Comparison of ENCODE assay signal across 27 cellular contexts in the genomic region with DNA sequence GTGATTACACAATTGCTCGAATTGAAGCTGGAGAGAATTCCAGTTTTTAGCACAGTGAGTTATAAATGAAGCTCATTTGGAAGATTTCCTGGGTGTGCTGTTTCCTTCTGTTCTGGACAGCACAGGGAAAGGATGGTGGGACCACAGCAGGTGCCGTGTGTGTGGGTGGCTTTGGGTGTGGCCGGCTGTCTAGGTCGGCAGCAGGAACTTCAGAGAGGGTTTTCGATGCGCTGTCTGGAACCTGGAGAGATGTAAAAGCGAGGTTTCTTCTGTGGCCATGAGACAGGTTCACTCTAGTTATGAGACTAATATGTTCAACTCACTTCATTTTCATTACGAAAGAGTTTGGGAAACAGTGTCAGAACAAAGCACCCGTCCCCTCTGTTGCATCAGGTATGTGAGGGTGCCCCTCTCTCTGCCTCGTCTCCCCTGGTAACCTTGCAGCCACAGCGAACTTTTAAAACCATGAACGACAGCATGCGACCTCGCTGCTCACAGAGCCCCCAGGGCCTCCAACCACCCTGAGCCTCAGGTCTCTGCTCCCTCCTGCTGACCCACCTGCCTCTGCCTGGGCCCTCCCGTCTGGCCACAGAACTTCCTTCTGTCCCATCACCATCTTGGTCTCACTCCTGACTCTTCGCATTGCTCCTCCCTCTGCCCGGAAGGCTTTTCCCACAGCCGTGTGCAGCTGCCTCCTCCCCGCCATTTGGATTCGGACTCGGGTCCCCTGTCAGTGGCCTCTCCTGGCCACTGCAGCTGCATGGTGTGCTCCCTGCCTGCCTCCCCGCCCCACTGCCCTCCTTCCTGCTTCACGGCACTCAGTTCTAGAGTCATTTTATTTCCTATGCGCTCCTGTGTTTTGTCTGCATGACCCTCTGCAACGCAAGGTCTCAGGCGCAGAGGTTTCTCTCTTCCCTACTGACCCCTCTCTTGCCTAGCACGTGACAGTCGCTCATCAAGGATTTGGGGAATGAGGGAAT.
A peak's percentile ranks its signal among the peaks of the same experiment; 100 is the strongest.
DNase-seq lines count a peak whose midpoint lies in the region; ATAC-seq, FAIRE-seq and TF ChIP-seq lines count a peak whose summit lies in the region.
"Had no signal": no experiment of that assay in that cellular context is flagged by ENCODE, and none has a peak within 500 bp of the region (broad histone marks: within the 10 kb centered on the region; RNA-seq: fewer than 3 reads in every experiment).

No MANE protein-coding gene starts in this region.

- H3K4me1 ChIP-seq in HepG2 (ENCODE audit: insufficient read depth, low read length) = peaks cover 11% of the 10 kb centered on the region
- H3K4me1 ChIP-seq in upper lobe of right lung = no peaks in the 10 kb centered on the region

- TF ChIP-seq EP300 in HepG2 (IDR thresholded peaks at IDR 0.05; ENCODE audit: low read depth in 2 of 2, low read length in 2 of 2) (no peak), HepG2 (CRISPR knock-in tag; IDR thresholded peaks at IDR 0.05; ENCODE audit: borderline replicate concordance) (no peak)

- H3K4me3 ChIP-seq in HepG2 (replicated peaks in 1 of 3; ENCODE audit: insufficient read depth in 1 of 3, low read depth in 2 of 3, low read length in 3 of 3) (no peak overlapping the region), upper lobe of right lung (no peak overlapping the region)
- H3K4me3 ChIP-seq: ovary, SK-N-MC had no signal

- BruUV-seq in HepG2 (replicated peaks; lab: Mats Ljungman, UMichigan) = no TSS peak

- DNase-seq in stimulated activated CD4-positive, alpha-beta T cell treated with anti-CD3 and anti-CD28 coated beads, Interleukin-15, amount 100 ng/mL, for 24 hours = peak; percentile 33
- DNase-seq in stimulated activated CD4-positive, alpha-beta T cell treated with anti-CD3 and anti-CD28 coated beads, Interleukin-4, amount 100 ng/mL, for 1 hour = no peak
- DNase-seq in activated T-helper 1 cell treated with anti-CD3 and anti-CD28 coated beads, Interleukin-12 subunit alpha, Interleukin-12 subunit beta, Interleukin-2, Interleukin-4 antibody, amounts not matched to agents 30 ng/mL and 10 ng/mL and 1 ng/mL, durations not matched to agents 14 hours and 24 hours and 36 hours (ENCODE audit: low spot score) = no peak
- DNase-seq in HepG2 (ENCODE audit: low spot score) = no peak
- DNase-seq in upper lobe of right lung = peak; percentile 38
- DNase-seq in NOMO-1 (lab: John Stamatoyannopoulos, UW; ENCODE audit: unreplicated experiment in 2 of 2) = no peak
- no peak for DNase-seq in activated CD4-positive, alpha-beta memory T cell treated with anti-CD3 and anti-CD28 coated beads, Interleukin-2, amount 10 ng/mL, durations not matched to agents 7 days and 5 days
- DNase-seq: ACHN; activated CD4-positive, alpha-beta T cell treated with anti-CD3 and anti-CD28 coated beads for 1 hour; activated effector memory CD4-positive, alpha-beta T cell treated with anti-CD3 and anti-CD28 coated beads, Interleukin-2, amount 50 U/mL, for 16 hours; effector CD8-positive, alpha-beta T cell; erythroblast; foreskin fibroblast; left ventricle myocardium superior; natural killer cell; NCI-H1105; NCI-H2029; NCI-H226; NCI-H82; ovary; T-helper 17 cell had no signal

- H3K27ac Mint-ChIP-seq in activated T-helper 1 cell treated with anti-CD3 and anti-CD28 coated beads, Interleukin-12 subunit alpha, Interleukin-12 subunit beta, Interleukin-2, Interleukin-4 antibody, amounts not matched to agents 30 ng/mL and 10 ng/mL and 1 ng/mL, durations not matched to agents 14 hours and 24 hours and 36 hours = peak overlapping the region; percentile 61
- H3K27ac Mint-ChIP-seq in activated CD4-positive, alpha-beta memory T cell treated with anti-CD3 and anti-CD28 coated beads, Interleukin-2, amount 10 ng/mL, durations not matched to agents 7 days and 5 days = no peak overlapping the region
- H3K27ac Mint-ChIP-seq: mesothelial cell of epicardium, natural killer cell, T-helper 17 cell had no signal

- no peaks in the 10 kb centered on the region for H3K79me2 ChIP-seq in HepG2 (ENCODE audit: insufficient read depth, low read length)

- H3K9me3 ChIP-seq in HepG2 (ENCODE audit: low read length) (no peaks in the 10 kb centered on the region), upper lobe of right lung (no peaks in the 10 kb centered on the region)
- H3K9me3 ChIP-seq: ovary had no signal

- in situ Hi-C loops in HepG2 (cut with HindIII; ENCODE audit: extremely low pct_ligation_motif_present, low pct_unique_long_range_greater_than_20kb) = no loop called here

- no peak for TF ChIP-seq POLR2A in HepG2 (IDR thresholded peaks at IDR 0.05; ENCODE audit: insufficient read depth in 1 of 2, low read depth in 2 of 2, low read length in 2 of 2)

- WGBS in HepG2 (ENCODE audit: low lambda C conversion rate) = 35% methylated on average over 26 of the region's 28 CpGs

- H3K9ac ChIP-seq in HepG2 (ENCODE audit: insufficient read depth, low read depth, low read length) = no peak overlapping the region

- no peak overlapping the region for H2AFZ ChIP-seq in HepG2 (ENCODE audit: low read length)

- H3K9me3 Mint-ChIP-seq in activated T-helper 1 cell treated with anti-CD3 and anti-CD28 coated beads, Interleukin-12 subunit alpha, Interleukin-12 subunit beta, Interleukin-2, Interleukin-4 antibody, amounts not matched to agents 30 ng/mL and 10 ng/mL and 1 ng/mL, durations not matched to agents 14 hours and 24 hours and 36 hours = no peaks in the 10 kb centered on the region
- H3K9me3 Mint-ChIP-seq in activated CD4-positive, alpha-beta memory T cell treated with anti-CD3 and anti-CD28 coated beads, Interleukin-2, amount 10 ng/mL, durations not matched to agents 7 days and 5 days = no peaks in the 10 kb centered on the region
- H3K9me3 Mint-ChIP-seq: mesothelial cell of epicardium, natural killer cell had no signal

- H3K4me1 Mint-ChIP-seq in activated T-helper 1 cell treated with anti-CD3 and anti-CD28 coated beads, Interleukin-12 subunit alpha, Interleukin-12 subunit beta, Interleukin-2, Interleukin-4 antibody, amounts not matched to agents 30 ng/mL and 10 ng/mL and 1 ng/mL, durations not matched to agents 14 hours and 24 hours and 36 hours (ENCODE audit: low read depth) = no peaks in the 10 kb centered on the region
- H3K4me1 Mint-ChIP-seq in activated CD4-positive, alpha-beta memory T cell treated with anti-CD3 and anti-CD28 coated beads, Interleukin-2, amount 10 ng/mL, durations not matched to agents 7 days and 5 days = peaks cover 2% of the 10 kb centered on the region
- H3K4me1 Mint-ChIP-seq: mesothelial cell of epicardium, natural killer cell had no signal

- FAIRE-seq in HepG2 (lab: Jason Lieb, UNC) = no peak
- FAIRE-seq: GM19239 had no signal

- H3K4me2 ChIP-seq in HepG2 (ENCODE audit: low read depth, low read length) = no peak overlapping the region

- peaks cover 2% of the 10 kb centered on the region for H3K27me3 Mint-ChIP-seq in activated T-helper 1 cell treated with anti-CD3 and anti-CD28 coated beads, Interleukin-12 subunit alpha, Interleukin-12 subunit beta, Interleukin-2, Interleukin-4 antibody, amounts not matched to agents 30 ng/mL and 10 ng/mL and 1 ng/mL, durations not matched to agents 14 hours and 24 hours and 36 hours (ENCODE audit: insufficient read depth)
- H3K27me3 Mint-ChIP-seq in activated CD4-positive, alpha-beta memory T cell treated with anti-CD3 and anti-CD28 coated beads, Interleukin-2, amount 10 ng/mL, durations not matched to agents 7 days and 5 days = peaks cover 10% of the 10 kb centered on the region

- H3K36me3 Mint-ChIP-seq in activated T-helper 1 cell treated with anti-CD3 and anti-CD28 coated beads, Interleukin-12 subunit alpha, Interleukin-12 subunit beta, Interleukin-2, Interleukin-4 antibody, amounts not matched to agents 30 ng/mL and 10 ng/mL and 1 ng/mL, durations not matched to agents 14 hours and 24 hours and 36 hours (ENCODE audit: low read depth) = no peaks in the 10 kb centered on the region
- no peaks in the 10 kb centered on the region for H3K36me3 Mint-ChIP-seq in activated CD4-positive, alpha-beta memory T cell treated with anti-CD3 and anti-CD28 coated beads, Interleukin-2, amount 10 ng/mL, durations not matched to agents 7 days and 5 days (ENCODE audit: low read depth)
- H3K36me3 Mint-ChIP-seq: mesothelial cell of epicardium, natural killer cell had no signal

- CTCF ChIA-PET in HepG2 (lab: Yijun Ruan, JAX; ENCODE audit: low intra/inter-chr PET ratio, low total read pairs) = no interaction called here
- CTCF ChIA-PET in activated CD4-positive, alpha-beta memory T cell treated with anti-CD3 and anti-CD28 coated beads, Interleukin-2, amount 10 ng/mL, durations not matched to agents 7 days and 5 days (lab: Charles Lee) = no interaction called here

- H3K4me3 Mint-ChIP-seq in activated T-helper 1 cell treated with anti-CD3 and anti-CD28 coated beads, Interleukin-12 subunit alpha, Interleukin-12 subunit beta, Interleukin-2, Interleukin-4 antibody, amounts not matched to agents 30 ng/mL and 10 ng/mL and 1 ng/mL, durations not matched to agents 14 hours and 24 hours and 36 hours = no peak overlapping the region
- H3K4me3 Mint-ChIP-seq in activated CD4-positive, alpha-beta memory T cell treated with anti-CD3 and anti-CD28 coated beads, Interleukin-2, amount 10 ng/mL, durations not matched to agents 7 days and 5 days = no peak overlapping the region
- H3K4me3 Mint-ChIP-seq: mesothelial cell of epicardium, natural killer cell, T-helper 17 cell had no signal

- TF ChIP-seq CTCF in HepG2 (CRISPR knock-in tag; IDR thresholded peaks at IDR 0.05) = no peak
- TF ChIP-seq CTCF in upper lobe of right lung (IDR thresholded peaks at IDR 0.05) = no peak

- no peaks in the 10 kb centered on the region for H4K20me1 ChIP-seq in HepG2 (ENCODE audit: insufficient read depth, low read length)

- no peaks in the 10 kb centered on the region for H3K36me3 ChIP-seq in HepG2 (replicated peaks in 1 of 2; ENCODE audit: control insufficient read depth in 1 of 2, insufficient read depth in 2 of 2, low read length in 2 of 2)
- H3K36me3 ChIP-seq in upper lobe of right lung = no peaks in the 10 kb centered on the region
- H3K36me3 ChIP-seq: ovary had no signal

- intact Hi-C loops in activated T-helper 1 cell treated with anti-CD3 and anti-CD28 coated beads, Interleukin-12 subunit alpha, Interleukin-12 subunit beta, Interleukin-2, Interleukin-4 antibody, amounts not matched to agents 30 ng/mL and 10 ng/mL and 1 ng/mL, durations not matched to agents 14 hours and 24 hours and 36 hours (cut with micrococcal nuclease) = no loop called here
- intact Hi-C loops in HepG2 (cut with micrococcal nuclease; ENCODE audit: unreplicated experiment) (no loop called here), upper lobe of right lung (cut with DNase I) (no loop called here)

- H3K27me3 ChIP-seq in HepG2 (ENCODE audit: control insufficient read depth in 1 of 2, insufficient read depth in 2 of 2, low read length in 2 of 2) (peaks cover 12 to 63% of the 10 kb centered on the region in 2 experiments), upper lobe of right lung (peaks cover 4% of the 10 kb centered on the region)
- H3K27me3 ChIP-seq: ovary had no signal

- TF ChIP-seq RAD21 in HepG2 (CRISPR knock-in tag; IDR thresholded peaks at IDR 0.05) = no peak

- POLR2A ChIA-PET in HepG2 (lab: Yijun Ruan, JAX) = no interaction called here
- POLR2A ChIA-PET in activated CD4-positive, alpha-beta memory T cell treated with anti-CD3 and anti-CD28 coated beads, Interleukin-2, amount 10 ng/mL, durations not matched to agents 7 days and 5 days (lab: Charles Lee) = no interaction called here

- H3K27ac ChIP-seq in HepG2 (ENCODE audit: extremely low read length, insufficient read depth, low read length) (no peak overlapping the region), upper lobe of right lung (no peak overlapping the region)
- H3K27ac ChIP-seq: ovary, RWPE1, SK-N-MC had no signal

- ATAC-seq in HepG2 (peak; percentile 30; the same call in 2 of the 3 replicates), upper lobe of right lung (no peak), HG02678 (IDR thresholded peaks at IDR 0.05; ENCODE audit: unreplicated experiment) (no peak)
- ATAC-seq: HCT116, left ventricle myocardium superior, natural killer cell, T-helper 17 cell had no signal

Comparison
In these comparisons a context has a peak if more than half of its experiments do, and no peak if none do; other contexts are left out.
1. DNase-seq: peak in stimulated activated CD4-positive, alpha-beta T cell treated with anti-CD3 and anti-CD28 coated beads, Interleukin-15, amount 100 ng/mL, for 24 hours (single experiment) and upper lobe of right lung (single experiment); none in stimulated activated CD4-positive, alpha-beta T cell treated with anti-CD3 and anti-CD28 coated beads, Interleukin-4, amount 100 ng/mL, for 1 hour (single experiment), activated T-helper 1 cell treated with anti-CD3 and anti-CD28 coated beads, Interleukin-12 subunit alpha, Interleukin-12 subunit beta, Interleukin-2, Interleukin-4 antibody, amounts not matched to agents 30 ng/mL and 10 ng/mL and 1 ng/mL, durations not matched to agents 14 hours and 24 hours and 36 hours (single experiment), HepG2 (single experiment), NOMO-1 (0 of 2) and activated CD4-positive, alpha-beta memory T cell treated with anti-CD3 and anti-CD28 coated beads, Interleukin-2, amount 10 ng/mL, durations not matched to agents 7 days and 5 days (single experiment).